Comparison of ENCODE assay signal across 15 cellular contexts in the genomic region with DNA sequence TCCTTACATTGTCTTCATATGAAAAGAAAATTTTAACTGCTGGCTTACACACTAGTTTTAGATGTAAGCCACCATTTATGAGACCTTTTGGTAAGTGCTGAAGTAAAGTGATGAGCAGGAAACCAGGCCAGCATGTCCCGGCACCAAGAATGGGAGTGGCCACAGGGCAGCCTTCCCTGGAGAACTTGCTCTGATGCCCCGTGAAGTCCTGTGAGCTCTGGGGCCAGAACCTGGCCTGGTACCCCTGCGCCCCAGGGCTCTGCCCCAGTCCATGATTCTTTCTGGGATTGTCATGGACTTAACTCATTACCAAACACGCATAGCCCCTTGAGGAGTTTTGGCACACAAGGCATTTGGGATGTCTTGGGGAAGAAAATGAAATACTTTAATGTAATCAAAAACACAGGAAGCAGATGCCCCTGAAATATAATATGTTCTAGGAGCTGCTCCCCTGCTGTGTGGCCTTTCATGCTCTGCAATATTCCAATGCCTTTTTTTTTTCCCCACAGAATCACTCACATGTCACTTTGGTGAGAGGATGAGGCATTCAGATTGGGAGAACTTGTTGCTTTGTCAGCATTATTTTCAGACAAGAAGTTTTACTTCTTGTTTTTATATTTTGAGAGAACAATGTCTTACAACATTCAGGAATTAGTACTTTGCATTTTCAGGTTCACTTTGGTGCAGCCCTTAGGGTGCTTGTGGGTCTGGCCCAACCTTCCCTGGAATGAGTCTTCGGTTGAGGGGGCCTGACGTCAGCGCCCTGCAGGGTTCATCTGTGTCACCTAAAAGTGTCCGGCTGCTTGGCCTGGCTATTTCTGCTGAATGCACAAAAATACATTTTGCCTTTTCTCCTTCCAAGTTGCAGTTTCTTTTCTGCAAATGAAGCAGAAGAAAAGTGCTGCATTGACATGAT. TPM values are rescaled to one million over a fixed set of nuclear protein-coding genes. Genes with fewer than 3 reads are reported as not detected.
DNase-seq lines count a peak whose midpoint lies in the region; ATAC-seq and TF ChIP-seq lines count a peak whose summit lies in the region.
"Had no signal": no experiment of that assay in that cellular context is flagged by ENCODE, and none has a peak within 500 bp of the region (broad histone marks: within the 10 kb centered on the region; RNA-seq: fewer than 3 reads in every experiment).

No MANE protein-coding gene starts in this region.

- H3K4me3 ChIP-seq in astrocyte of the spinal cord (ENCODE audit: low read depth, low read length) (no peak overlapping the region), rectal smooth muscle tissue (ENCODE audit: low read length) (no peak overlapping the region), ascending aorta (no peak overlapping the region)
- H3K4me3 ChIP-seq: dorsolateral prefrontal cortex, thoracic aorta had no signal

- H3K36me3 ChIP-seq in rectal smooth muscle tissue (ENCODE audit: control insufficient read depth, insufficient read depth, low read length) (no peaks in the 10 kb centered on the region), ascending aorta (no peaks in the 10 kb centered on the region)
- H3K36me3 ChIP-seq: BLaER1 treated with 17β-estradiol and CSF1 and Interleukin-3, amounts not matched to agents 10 nM and 100 nM; thoracic aorta had no signal

- peaks cover 0 to 10% of the 10 kb centered on the region in 2 donors for H3K9me3 ChIP-seq in ascending aorta
- H3K9me3 ChIP-seq: thoracic aorta had no signal

- H3K9ac ChIP-seq in rectal smooth muscle tissue (ENCODE audit: low read length), result no peak overlapping the region

- intact Hi-C loops in ascending aorta (cut with DNase I), result no loop called here

- H3K27ac ChIP-seq in rectal smooth muscle tissue (ENCODE audit: low read depth, low read length) (peak overlapping the region; percentile 14), ascending aorta (no peak overlapping the region)
- H3K27ac ChIP-seq: HL-60 had no signal

- H3K27me3 ChIP-seq in rectal smooth muscle tissue (ENCODE audit: control insufficient read depth, insufficient read depth, low read length), result no peaks in the 10 kb centered on the region
- H3K27me3 ChIP-seq in ascending aorta, result no peaks in the 10 kb centered on the region
- H3K27me3 ChIP-seq: BLaER1 treated with 17β-estradiol and CSF1 and Interleukin-3, amounts not matched to agents 10 nM and 100 nM had no signal

- ATAC-seq in GM18907 (IDR thresholded peaks at IDR 0.05; ENCODE audit: unreplicated experiment) (no peak), GM19023 (IDR thresholded peaks at IDR 0.05; ENCODE audit: unreplicated experiment) (no peak)

- TF ChIP-seq CTCF in astrocyte of the spinal cord (IDR thresholded peaks at IDR 0.05; ENCODE audit: low read depth, low read length) (no peak), ascending aorta (IDR thresholded peaks at IDR 0.05) (no peak)

- DNase-seq in ELR (ENCODE audit: low read depth) (peak; percentile 11), astrocyte of the spinal cord (ENCODE audit: low read depth, low spot score) (peak; percentile 4), islet precursor cell (peak; percentile 32), T-helper 9 cell (no peak), ascending aorta (ENCODE audit: low spot score in 2 of 2) (no peak)
- DNase-seq: activated CD4-positive, alpha-beta T cell treated with anti-CD3 and anti-CD28 coated beads, Interleukin-2, amount 50 U/mL, for 48 hours; NCI-H2107; stimulated activated CD4-positive, alpha-beta T cell treated with anti-CD3 and anti-CD28 coated beads, Interleukin-15, amount 100 ng/mL, for 24 hours had no signal

- in situ Hi-C loops in astrocyte of the spinal cord (cut with HindIII; ENCODE audit: low sequenced_read_pairs), result no loop called here

- H3K4me1 ChIP-seq in rectal smooth muscle tissue (ENCODE audit: control insufficient read depth, insufficient read depth, low read length), result no peaks in the 10 kb centered on the region
- H3K4me1 ChIP-seq in ascending aorta, result no peaks in the 10 kb centered on the region

RNA-seq across cellular contexts. Expression of gene CXCL12, which starts 53.2 kb away (rescaled TPM):
- total RNA-seq in ascending aorta, result 288 TPM

Comparison
In these comparisons a context has a peak if more than half of its experiments do, and no peak if none do; other contexts are left out.
1. DNase-seq: peak in ELR (single experiment), astrocyte of the spinal cord (single experiment) and islet precursor cell (single experiment); none in T-helper 9 cell (single experiment) and ascending aorta (0 of 2).